Comparison of ENCODE assay signal across 29 cellular contexts in genomic region chr2:83784920-83785319, GRCh38.
"Had no signal": no experiment of that assay in that cellular context is flagged by ENCODE, and none has a peak within 500 bp of the region (broad histone marks: within the 10 kb centered on the region; RNA-seq: fewer than 3 reads in every experiment).

No MANE protein-coding gene starts in this region.

- H3K36me3 ChIP-seq: gastrocnemius medialis, left lung, ovary, suprapubic skin, vagina had no signal

- ATAC-seq: esophagus mucosa; gastrocnemius medialis; left cardiac atrium; left lung; naive thymus-derived CD4-positive, alpha-beta T cell; psoas muscle; right cardiac atrium; stimulated activated naive CD8-positive, alpha-beta T cell treated with anti-CD3 and anti-CD28 coated beads, Interleukin-15, amount 100 ng/mL, for 72 hours had no signal

- H3K9me3 ChIP-seq: gastrocnemius medialis, left lung, ovary, psoas muscle, suprapubic skin, vagina had no signal

- H3K4me1 Mint-ChIP-seq: naive thymus-derived CD4-positive, alpha-beta T cell; nephron; stimulated activated naive CD8-positive, alpha-beta T cell treated with anti-CD3 and anti-CD28 coated beads, Interleukin-15, amount 100 ng/mL, for 72 hours had no signal

- DNase-seq: cortex of kidney; effector CD4-positive, alpha-beta T cell; foreskin fibroblast; gastrocnemius medialis; head of caudate nucleus; kidney; left cardiac atrium; left lung; mesenchymal stem cell; midbrain; naive thymus-derived CD4-positive, alpha-beta T cell; occipital lobe; ovary; posterior cingulate gyrus; psoas muscle; right cardiac atrium; small intestine; stimulated activated CD4-positive, alpha-beta T cell treated with anti-CD3 and anti-CD28 coated beads, Interleukin-12 subunit alpha, Interleukin-12 subunit beta, amount 100 ng/mL, for 4 hours; stimulated activated CD4-positive, alpha-beta T cell treated with anti-CD3 and anti-CD28 coated beads, Interleukin-1b, Interleukin-23, amount 100 ng/mL, for 48 hours; stimulated activated CD4-positive, alpha-beta T cell treated with anti-CD3 and anti-CD28 coated beads, Interleukin-4, amount 100 ng/mL, for 1 hour; stimulated activated CD8-positive, alpha-beta memory T cell treated with anti-CD3 and anti-CD28 coated beads, Interleukin-4, amount 100 ng/mL, for 48 hours; stimulated activated naive CD4-positive, alpha-beta T cell; stimulated activated naive CD8-positive, alpha-beta T cell treated with anti-CD3 and anti-CD28 coated beads, Interleukin-15, amount 100 ng/mL, for 72 hours; trophoblast cell had no signal

- H3K4me3 ChIP-seq: gastrocnemius medialis, left lung, ovary, psoas muscle, suprapubic skin, vagina had no signal

- H3K27ac Mint-ChIP-seq: naive thymus-derived CD4-positive, alpha-beta T cell; nephron; stimulated activated naive CD8-positive, alpha-beta T cell treated with anti-CD3 and anti-CD28 coated beads, Interleukin-15, amount 100 ng/mL, for 72 hours had no signal

- H3K36me3 Mint-ChIP-seq: naive thymus-derived CD4-positive, alpha-beta T cell had no signal

- H3K4me1 ChIP-seq: gastrocnemius medialis, left lung, psoas muscle, suprapubic skin, vagina had no signal

- H3K27me3 Mint-ChIP-seq: stimulated activated naive CD8-positive, alpha-beta T cell treated with anti-CD3 and anti-CD28 coated beads, Interleukin-15, amount 100 ng/mL, for 72 hours had no signal

- H3K27me3 ChIP-seq: gastrocnemius medialis, left lung, ovary, suprapubic skin, vagina had no signal

- H3K27ac ChIP-seq: epithelial cell of prostate, gastrocnemius medialis, left lung, ovary, psoas muscle, suprapubic skin, vagina had no signal

- H3K4me3 Mint-ChIP-seq: naive thymus-derived CD4-positive, alpha-beta T cell; nephron; stimulated activated naive CD8-positive, alpha-beta T cell treated with anti-CD3 and anti-CD28 coated beads, Interleukin-15, amount 100 ng/mL, for 72 hours had no signal
